34 cellular contexts compared by ENCODE assay signal in genomic region chr1:204139088-204139487, GRCh38. TPM values are rescaled to one million over a fixed set of nuclear protein-coding genes. Genes with fewer than 3 reads are reported as not detected.
"Had no signal": no experiment of that assay in that cellular context is flagged by ENCODE, and none has a peak within 500 bp of the region (broad histone marks: within the 10 kb centered on the region; RNA-seq: fewer than 3 reads in every experiment).

No MANE protein-coding gene starts in this region.

- DNase-seq: activated CD4-positive, alpha-beta memory T cell treated with anti-CD3 and anti-CD28 coated beads for 36 hours; activated CD4-positive, alpha-beta T cell treated with anti-CD3 and anti-CD28 coated beads for 36 hours; activated CD4-positive, alpha-beta T cell treated with anti-CD3 and anti-CD28 coated beads, Interleukin-2, amount 10 ng/mL, durations not matched to agents 24 days and 14 days; activated CD4-positive, CD25-positive, alpha-beta regulatory T cell; activated CD4-positive, CD25-positive, alpha-beta regulatory T cell treated with anti-CD3 and anti-CD28 coated beads, Interleukin-2, amount 50 U/mL, for 72 hours; activated CD8-positive, alpha-beta memory T cell treated with anti-CD3 and anti-CD28 coated beads, Interleukin-2, amount 10 ng/mL, durations not matched to agents 7 days and 5 days; activated CD8-positive, alpha-beta memory T cell treated with anti-CD3 and anti-CD28 coated beads, Interleukin-2, amount 50 U/mL, for 4 hours; activated CD8-positive, alpha-beta T cell treated with anti-CD3 and anti-CD28 coated beads, Interleukin-2, amount 10 ng/mL, durations not matched to agents 7 days and 5 days; activated gamma-delta T cell; activated naive CD4-positive, alpha-beta T cell; activated naive CD4-positive, alpha-beta T cell treated with anti-CD3 and anti-CD28 coated beads, Interleukin-2, amount 10 ng/mL, durations not matched to agents 7 days and 5 days; activated naive CD8-positive, alpha-beta T cell treated with anti-CD3 and anti-CD28 coated beads, Interleukin-2, amount 10 ng/mL, durations not matched to agents 7 days and 5 days; activated T-cell treated with anti-CD3 and anti-CD28 coated beads, Interleukin-2, amount 50 U/mL, for 1 hour; activated T-cell treated with anti-CD3 and anti-CD28 coated beads, Interleukin-2, amount 50 U/mL, for 48 hours; central memory CD4-positive, alpha-beta T cell; cerebellar nuclear complex; colonic mucosa; effector memory CD4-positive, alpha-beta T cell; endodermal cell; foreskin melanocyte; heart right ventricle; T-helper 1 cell; T-helper 17 cell; T1000 had no signal

- H3K9me3 ChIP-seq: ascending aorta, breast epithelium, colonic mucosa, gastroesophageal sphincter, heart right ventricle had no signal

- H3K4me3 ChIP-seq: ascending aorta, breast epithelium, cardiac muscle cell, colonic mucosa, gastroesophageal sphincter, heart right ventricle had no signal

- H3K27me3 ChIP-seq: ascending aorta, breast epithelium, cardiac muscle cell, colonic mucosa, gastroesophageal sphincter, heart right ventricle had no signal

- ATAC-seq: activated CD4-positive, alpha-beta T cell treated with anti-CD3 and anti-CD28 coated beads for 36 hours; activated CD8-positive, alpha-beta memory T cell treated with anti-CD3 and anti-CD28 coated beads, Interleukin-2, amount 10 ng/mL, durations not matched to agents 7 days and 5 days; activated CD8-positive, alpha-beta T cell treated with anti-CD3 and anti-CD28 coated beads, Interleukin-2, amount 10 ng/mL, durations not matched to agents 7 days and 5 days; activated naive CD4-positive, alpha-beta T cell treated with anti-CD3 and anti-CD28 coated beads, Interleukin-2, amount 50 U/mL, for 72 hours; esophagus mucosa; gastroesophageal sphincter; heart right ventricle; T-helper 17 cell had no signal

- H3K4me1 ChIP-seq: ascending aorta, breast epithelium, colonic mucosa, gastroesophageal sphincter, heart right ventricle had no signal

- H3K36me3 ChIP-seq: breast epithelium, cardiac muscle cell, colonic mucosa had no signal

- H3K27ac ChIP-seq: ascending aorta, breast epithelium, cardiac muscle cell, colonic mucosa, gastroesophageal sphincter, heart right ventricle had no signal

RNA-seq across cellular contexts. Expression of gene ETNK2, which starts 12.8 kb away (rescaled TPM):
- total RNA-seq: activated CD4-positive, alpha-beta T cell treated with anti-CD3 and anti-CD28 coated beads, Interleukin-2, amount 10 ng/mL, durations not matched to agents 24 days and 14 days; activated CD8-positive, alpha-beta memory T cell treated with anti-CD3 and anti-CD28 coated beads, Interleukin-2, amount 10 ng/mL, durations not matched to agents 7 days and 5 days had no signal

RNA-seq across cellular contexts. Expression of gene REN, which starts 27.0 kb away (rescaled TPM):
- total RNA-seq: activated CD4-positive, alpha-beta memory T cell treated with anti-CD3 and anti-CD28 coated beads for 36 hours; activated CD4-positive, alpha-beta T cell treated with anti-CD3 and anti-CD28 coated beads for 36 hours; activated CD4-positive, alpha-beta T cell treated with anti-CD3 and anti-CD28 coated beads, Interleukin-2, amount 10 ng/mL, durations not matched to agents 24 days and 14 days; activated CD8-positive, alpha-beta memory T cell treated with anti-CD3 and anti-CD28 coated beads for 36 hours; activated CD8-positive, alpha-beta memory T cell treated with anti-CD3 and anti-CD28 coated beads, Interleukin-2, amount 10 ng/mL, durations not matched to agents 7 days and 5 days; activated CD8-positive, alpha-beta T cell treated with anti-CD3 and anti-CD28 coated beads, Interleukin-2, amount 10 ng/mL, durations not matched to agents 7 days and 5 days; activated naive CD4-positive, alpha-beta T cell treated with anti-CD3 and anti-CD28 coated beads, Interleukin-2, amount 50 U/mL, for 72 hours; activated naive CD8-positive, alpha-beta T cell treated with anti-CD3 and anti-CD28 coated beads, Interleukin-2, amount 10 ng/mL, durations not matched to agents 7 days and 5 days; activated T-helper 1 cell treated with anti-CD3 and anti-CD28 coated beads, Interleukin-12 subunit alpha, Interleukin-12 subunit beta, Interleukin-2, Interleukin-4 antibody, amounts not matched to agents 30 ng/mL and 10 ng/mL and 1 ng/mL, durations not matched to agents 14 hours and 24 hours and 36 hours; ascending aorta; breast epithelium; cardiac muscle cell; dermis microvascular lymphatic vessel endothelial cell; endodermal cell; esophagus mucosa; gastroesophageal sphincter; heart right ventricle; T-helper 17 cell had no signal
- polyA plus RNA-seq: heart right ventricle had no signal

RNA-seq across cellular contexts. Expression of gene KISS1, which starts 57.2 kb away (rescaled TPM):
- total RNA-seq: activated CD4-positive, alpha-beta memory T cell treated with anti-CD3 and anti-CD28 coated beads for 36 hours; activated CD4-positive, alpha-beta T cell treated with anti-CD3 and anti-CD28 coated beads for 36 hours; activated CD4-positive, alpha-beta T cell treated with anti-CD3 and anti-CD28 coated beads, Interleukin-2, amount 10 ng/mL, durations not matched to agents 24 days and 14 days; activated CD8-positive, alpha-beta memory T cell treated with anti-CD3 and anti-CD28 coated beads for 36 hours; activated CD8-positive, alpha-beta memory T cell treated with anti-CD3 and anti-CD28 coated beads, Interleukin-2, amount 10 ng/mL, durations not matched to agents 7 days and 5 days; activated CD8-positive, alpha-beta T cell treated with anti-CD3 and anti-CD28 coated beads, Interleukin-2, amount 10 ng/mL, durations not matched to agents 7 days and 5 days; activated naive CD8-positive, alpha-beta T cell treated with anti-CD3 and anti-CD28 coated beads, Interleukin-2, amount 10 ng/mL, durations not matched to agents 7 days and 5 days; activated T-helper 1 cell treated with anti-CD3 and anti-CD28 coated beads, Interleukin-12 subunit alpha, Interleukin-12 subunit beta, Interleukin-2, Interleukin-4 antibody, amounts not matched to agents 30 ng/mL and 10 ng/mL and 1 ng/mL, durations not matched to agents 14 hours and 24 hours and 36 hours; ascending aorta; breast epithelium; endodermal cell; esophagus mucosa; gastroesophageal sphincter; glomerular endothelial cell; heart right ventricle had no signal
- polyA plus RNA-seq: heart right ventricle had no signal
